1 cellular context compared by ENCODE assay signal in genomic region chr3:76961284-76961683, GRCh38.
TF ChIP-seq lines count a peak whose summit lies in the region.

No MANE protein-coding gene starts in this region.

TF ChIP-seq in H1, 55 proteins besides CTCF, POLR2A, EP300 and RAD21:
- no peak for TF ChIP-seq GTF2F1 (IDR thresholded peaks at IDR 0.05; ENCODE audit: borderline replicate concordance, low read depth, low read length)
- no peak for TF ChIP-seq RXRA (IDR thresholded peaks at IDR 0.05; ENCODE audit: insufficient read depth, low read depth, low read length)
- no peak for TF ChIP-seq POLR2AphosphoS5 (IDR thresholded peaks at IDR 0.05; ENCODE audit: low read depth, low read length)
- TF ChIP-seq EGR1 (IDR thresholded peaks at IDR 0.05; ENCODE audit: borderline replicate concordance, low read depth, low read length), result no peak
- TF ChIP-seq BRCA1 (IDR thresholded peaks at IDR 0.05; ENCODE audit: low read depth, low read length), result no peak
- no peak for TF ChIP-seq CHD2 (IDR thresholded peaks at IDR 0.05; ENCODE audit: low read length)
- no peak for TF ChIP-seq TAF7 (optimal IDR thresholded peaks at IDR 0.05; ENCODE audit: borderline replicate concordance, low read depth, low read length)
- no peak for TF ChIP-seq CTBP2 (IDR thresholded peaks at IDR 0.05; ENCODE audit: borderline replicate concordance, insufficient read depth, insufficient read length, low read length)
- TF ChIP-seq HDAC2 (IDR thresholded peaks at IDR 0.05; ENCODE audit: borderline replicate concordance in 1 of 2, low read depth in 2 of 2, low read length in 2 of 2), result no peak
- no peak for TF ChIP-seq TCF12 (IDR thresholded peaks at IDR 0.05; ENCODE audit: low read depth, low read length)
- no peak for TF ChIP-seq YY1 (IDR thresholded peaks at IDR 0.05; ENCODE audit: low read depth, low read length)
